8 cellular contexts compared by ENCODE assay signal in the genomic region with DNA sequence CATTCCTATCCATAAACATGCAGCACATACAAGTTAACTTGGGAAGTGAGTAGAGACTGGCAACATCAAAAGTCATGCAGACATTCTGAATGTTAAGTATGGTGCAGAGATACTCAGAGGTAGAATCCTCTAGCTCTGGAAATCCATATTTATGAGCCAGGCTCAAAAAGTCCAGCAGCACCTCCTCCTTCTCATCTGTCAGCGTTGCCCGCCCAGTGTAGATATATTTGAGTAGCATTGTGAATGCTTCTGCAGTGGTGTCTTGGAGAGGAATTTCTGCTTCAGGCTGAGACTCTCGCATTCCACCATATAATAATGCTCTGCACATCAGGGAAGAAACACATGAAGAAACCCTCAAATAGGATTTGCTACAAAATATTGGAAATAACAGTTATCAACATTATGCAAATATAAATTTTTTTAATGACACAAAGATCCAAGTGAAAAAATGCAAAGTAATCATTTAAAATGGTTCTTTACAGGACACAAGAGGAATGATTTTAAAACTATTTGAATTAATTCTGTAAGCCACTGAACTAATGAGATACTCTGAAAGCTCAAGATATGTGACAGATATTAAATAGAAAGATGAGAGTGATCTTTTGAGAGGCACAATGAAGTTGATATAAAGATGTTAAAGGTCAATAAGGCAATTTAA.
"Had no signal": no experiment of that assay in that cellular context is flagged by ENCODE, and none has a peak within 500 bp of the region (broad histone marks: within the 10 kb centered on the region; RNA-seq: fewer than 3 reads in every experiment).

No MANE protein-coding gene starts in this region.

- H2AFZ ChIP-seq: GM23338 had no signal

- H3K4me3 Mint-ChIP-seq: GM23338, H9, IgD-negative memory B cell had no signal

- ATAC-seq: GM23338 had no signal

- DNase-seq: H9, HCEC 1CT, KG1 had no signal

- H3K27ac ChIP-seq: HL-60 had no signal

- H3K4me1 Mint-ChIP-seq: IgD-negative memory B cell had no signal

- FAIRE-seq: H1, H54 had no signal

- H3K9me3 Mint-ChIP-seq: GM23338, H9, IgD-negative memory B cell had no signal

- H3K4me3 ChIP-seq: GM23338 had no signal

- H3K27ac Mint-ChIP-seq: GM23338, H9, IgD-negative memory B cell had no signal

- H3K4me2 ChIP-seq: GM23338 had no signal

- H3K27me3 Mint-ChIP-seq: IgD-negative memory B cell had no signal
